ENCODE assay signal across 14 cellular contexts in genomic region chr1:9454494-9455066, GRCh38.
A peak's percentile ranks its signal among the peaks of the same experiment; 100 is the strongest.
DNase-seq lines count a peak whose midpoint lies in the region; ATAC-seq and TF ChIP-seq lines count a peak whose summit lies in the region.
"Had no signal": no experiment of that assay in that cellular context is flagged by ENCODE, and none has a peak within 500 bp of the region (broad histone marks: within the 10 kb centered on the region; RNA-seq: fewer than 3 reads in every experiment).

No MANE protein-coding gene starts in this region.

- H3K9me2 ChIP-seq in SK-N-SH: no peaks in the 10 kb centered on the region

- H2BK120ac ChIP-seq in IMR-90 (ENCODE audit: low read depth, low read length) (no peak overlapping the region), neuronal stem cell (ENCODE audit: low read depth, low read length) (no peak overlapping the region)

- H3K14ac ChIP-seq in IMR-90 (replicated peaks; ENCODE audit: low read depth, low read length): no peak overlapping the region
- no peak overlapping the region for H3K14ac ChIP-seq in neuronal stem cell (ENCODE audit: low read length)

- no peak for DNase-seq in IMR-90
- no peak for DNase-seq in neuronal stem cell (ENCODE audit: low spot score)
- DNase-seq in midbrain (lab: John Stamatoyannopoulos, UW): no peak
- no peak for DNase-seq in SK-N-SH
- DNase-seq in effector CD8-positive, alpha-beta T cell (lab: John Stamatoyannopoulos, UW): no peak
- DNase-seq: Calu3; CD4-positive, alpha-beta memory T cell; DMS53; NCI-H1092; NCI-H526 treated with DMSO at 0.1 percent for 48 hours; OCI-M1; SJCRH30 had no signal

- no TSS peak for BruUV-seq in IMR-90 (replicated peaks; lab: Mats Ljungman, UMichigan)

- H3K4ac ChIP-seq in IMR-90 (ENCODE audit: low read depth, low read length) (no peak overlapping the region), neuronal stem cell (ENCODE audit: low read length) (no peak overlapping the region)

- no peak overlapping the region for H3K4me3 ChIP-seq in IMR-90 (ENCODE audit: insufficient read depth, low read depth, low read length)
- H3K4me3 ChIP-seq in neuronal stem cell (ENCODE audit: low read length in 2 of 2): no peak overlapping the region
- H3K4me3 ChIP-seq in SK-N-SH (ENCODE audit: low read depth in 2 of 2, low read length in 1 of 2): no peak overlapping the region
- H3K4me3 ChIP-seq: SJCRH30 had no signal

- H2AFZ ChIP-seq in IMR-90 (replicated peaks; ENCODE audit: low read length, poor library complexity): no peak overlapping the region
- no peak overlapping the region for H2AFZ ChIP-seq in neuronal stem cell (ENCODE audit: low read length)
- no peak overlapping the region for H2AFZ ChIP-seq in SK-N-SH (ENCODE audit: low read depth)

- no peak overlapping the region for H3K56ac ChIP-seq in IMR-90 (ENCODE audit: extremely low read depth, insufficient read depth, low read length)

- H4K20me1 ChIP-seq in IMR-90 (ENCODE audit: insufficient read depth, low read length) (peaks cover 3% of the 10 kb centered on the region; the same call in 1 of the 2 replicates), SK-N-SH (ENCODE audit: insufficient read depth) (no peaks in the 10 kb centered on the region)

- H3K27me3 ChIP-seq in IMR-90 (ENCODE audit: control insufficient read depth, insufficient read depth, low read length) (peaks cover 2% of the 10 kb centered on the region; the same call in 1 of the 2 replicates), neuronal stem cell (ENCODE audit: control insufficient read depth in 3 of 3, insufficient read depth in 3 of 3, low read depth in 1 of 3, low read length in 3 of 3) (peaks cover 0 to 47% (median 0%) of the 10 kb centered on the region in 3 experiments), SK-N-SH (ENCODE audit: insufficient read depth) (no peaks in the 10 kb centered on the region)

- H2AK9ac ChIP-seq in IMR-90 (replicated peaks; ENCODE audit: low read depth, low read length, poor library complexity): no peak overlapping the region

- peaks cover 8% of the 10 kb centered on the region; the same call in 1 of the 2 replicates for H3K9me1 ChIP-seq in IMR-90 (ENCODE audit: insufficient read depth, low read length)

- no peaks in the 10 kb centered on the region for H3K79me2 ChIP-seq in SK-N-SH (ENCODE audit: insufficient read depth)

- dilution Hi-C loops in IMR-90 (cut with HindIII; ENCODE audit: low sequenced_read_pairs, unreplicated experiment): no loop called here

- no peaks in the 10 kb centered on the region for H3K9me3 ChIP-seq in IMR-90 (ENCODE audit: control insufficient read depth, insufficient read depth, low read length)
- peaks cover 0 to 4% of the 10 kb centered on the region in 2 donors for H3K9me3 ChIP-seq in neuronal stem cell (replicated peaks in 1 of 2; ENCODE audit: control insufficient read depth in 2 of 2, insufficient read depth in 1 of 2, low read depth in 1 of 2, low read length in 2 of 2)
- no peaks in the 10 kb centered on the region for H3K9me3 ChIP-seq in SK-N-SH
- H3K9me3 ChIP-seq: SJCRH30 had no signal

- no peak overlapping the region for H2BK12ac ChIP-seq in neuronal stem cell (ENCODE audit: low read length)

- H3K4me1 ChIP-seq in IMR-90 (ENCODE audit: control insufficient read depth, insufficient read depth, low read length) (peaks cover 2% of the 10 kb centered on the region), neuronal stem cell (ENCODE audit: control insufficient read depth in 2 of 2, insufficient read depth in 1 of 2, low read depth in 1 of 2, low read length in 2 of 2) (peaks cover 0 to 4% of the 10 kb centered on the region in 2 donors), SK-N-SH (ENCODE audit: control insufficient read depth in 1 of 2, insufficient read depth in 2 of 2, low read depth in 1 of 2, low read length in 1 of 2) (peaks cover 0 to 8% of the 10 kb centered on the region in 2 experiments; a peak in 1 of 4 replicates)
- H3K4me1 ChIP-seq: SJCRH30 had no signal

- ATAC-seq in IMR-90 (ENCODE audit: low read depth) (no peak), esophagus mucosa (peak; percentile 7), HG03378 (IDR thresholded peaks at IDR 0.05; ENCODE audit: unreplicated experiment) (no peak)

- H3K27ac ChIP-seq in IMR-90 (ENCODE audit: insufficient read depth, low read length) (no peak overlapping the region), neuronal stem cell (replicated peaks; ENCODE audit: low read length) (no peak overlapping the region), SK-N-SH (ENCODE audit: low read depth in 2 of 2, low read length in 1 of 2) (no peak overlapping the region)
- H3K27ac ChIP-seq: SJCRH30 had no signal

- H3K9ac ChIP-seq in IMR-90 (ENCODE audit: low read depth, low read length) (no peak overlapping the region), neuronal stem cell (ENCODE audit: low read depth, low read length, poor library complexity) (no peak overlapping the region), SK-N-SH (no peak overlapping the region)

- POLR2A ChIA-PET in IMR-90 (lab: Charles Lee; ENCODE audit: unreplicated experiment) (interaction anchor here (0.6 kb wide), 1 partner anchor 76 kb away, joined by 4 read pairs; no protein-coding TSS in a partner anchor), SK-N-SH (lab: Yijun Ruan, JAX) (no interaction called here)

- no peaks in the 10 kb centered on the region for H3K36me3 ChIP-seq in IMR-90 (ENCODE audit: control insufficient read depth, insufficient read depth, low read length)
- H3K36me3 ChIP-seq in neuronal stem cell (replicated peaks in 1 of 2; ENCODE audit: control insufficient read depth in 2 of 2, insufficient read depth in 2 of 2, low read length in 2 of 2): peaks cover 0 to 3% of the 10 kb centered on the region in 2 donors
- H3K36me3 ChIP-seq in SK-N-SH (replicated peaks in 1 of 2; ENCODE audit: control insufficient read depth in 1 of 2, insufficient read depth in 2 of 2, low read length in 1 of 2): no peaks in the 10 kb centered on the region
- H3K36me3 ChIP-seq: SJCRH30 had no signal

- no peak for TF ChIP-seq POLR2A in IMR-90 (IDR thresholded peaks at IDR 0.05; ENCODE audit: low read depth, low read length)

- 90% methylated on average over 5 of the region's 13 CpGs; no CpG with 5 or more reads in 1 of the 2 experiments for WGBS in IMR-90 (ENCODE audit: extremely low coverage in 2 of 2, insufficient read length in 1 of 2), 2 experiments
- WGBS in neuronal stem cell (ENCODE audit: extremely low coverage in 2 of 2, insufficient read length in 2 of 2, insufficient replicate concordance in 1 of 2), 2 donors: no CpG with 5 or more reads among the region's 13 CpGs
- 89% methylated on average over 12 of the region's 13 CpGs for WGBS in SK-N-SH (ENCODE audit: low lambda C conversion rate)

- in situ Hi-C loops in IMR-90 (cut with MboI; ENCODE audit: low sequenced_read_pairs): loop anchor here (10.0 kb wide), 1 partner anchor 170 kb away; no protein-coding TSS in a partner anchor

- H2AK5ac ChIP-seq in IMR-90 (ENCODE audit: low read depth, low read length) (0 out of 2 replicates have a peak overlapping the region, but pooled peaks have one; percentile 80), neuronal stem cell (ENCODE audit: low read depth, low read length) (no peak overlapping the region)

- CTCF ChIA-PET in IMR-90 (lab: Yijun Ruan, JAX): interaction anchor here (0.6 to 2.1 kb wide), 4 partner anchors 16 to 165 kb away, joined by 3 to 18 read pairs (median 3); no protein-coding TSS in a partner anchor
- CTCF ChIA-PET in SK-N-SH (lab: Yijun Ruan, JAX): interaction anchor here (0.8 to 8.5 kb wide), 14 partner anchors 16 to 343 kb away, joined by 3 to 66 read pairs (median 4); no protein-coding TSS in a partner anchor

- intact Hi-C loops in IMR-90 (cut with micrococcal nuclease): loop anchor here (1.0 kb wide), 2 partner anchors 165 to 187 kb away; no protein-coding TSS in a partner anchor

- H3K79me1 ChIP-seq in IMR-90 (ENCODE audit: low read depth in 1 of 2, low read length in 2 of 2) (no peaks in the 10 kb centered on the region), neuronal stem cell (ENCODE audit: low read depth, low read length) (peaks cover 4% of the 10 kb centered on the region)

- H2BK5ac ChIP-seq in IMR-90 (ENCODE audit: low read depth, low read length, poor library complexity, severe bottlenecking) (no peak overlapping the region), neuronal stem cell (ENCODE audit: low read length) (no peak overlapping the region)

- H3F3A ChIP-seq in SK-N-SH (replicated peaks; ENCODE audit: insufficient read depth): peaks cover 3% of the 10 kb centered on the region

- H2BK15ac ChIP-seq in IMR-90 (ENCODE audit: low read depth, low read length): no peak overlapping the region
- no peak overlapping the region for H2BK15ac ChIP-seq in neuronal stem cell (ENCODE audit: low read length)

- TF ChIP-seq CTCF in IMR-90 (conservative IDR thresholded peaks at IDR 0.05; ENCODE audit: low read depth, low read length) (no peak), SK-N-SH (IDR thresholded peaks at IDR 0.05) (no peak)

- TF ChIP-seq RAD21 in IMR-90 (IDR thresholded peaks at IDR 0.05; ENCODE audit: low read length) (no peak), SK-N-SH (IDR thresholded peaks at IDR 0.05; ENCODE audit: low read length) (no peak)

- H3K4me2 ChIP-seq in IMR-90 (ENCODE audit: low read depth, low read length): no peak overlapping the region
- no peak overlapping the region for H3K4me2 ChIP-seq in neuronal stem cell (ENCODE audit: insufficient read depth, low read length, poor library complexity, severe bottlenecking)
- no peak overlapping the region for H3K4me2 ChIP-seq in SK-N-SH

- H4K8ac ChIP-seq in IMR-90 (ENCODE audit: low read depth in 2 of 2, low read length in 2 of 2) (no peak overlapping the region), neuronal stem cell (ENCODE audit: low read depth, low read length) (no peak overlapping the region)

- H4K5ac ChIP-seq in IMR-90 (ENCODE audit: low read depth, low read length): no peak overlapping the region

- H4K91ac ChIP-seq in IMR-90 (ENCODE audit: insufficient read depth, low read depth, low read length): no peak overlapping the region
- H4K91ac ChIP-seq in neuronal stem cell (ENCODE audit: low read depth, low read length, poor library complexity): no peak overlapping the region

- H3K23ac ChIP-seq in IMR-90 (ENCODE audit: low read depth, low read length) (no peak overlapping the region), neuronal stem cell (ENCODE audit: low read depth, low read length, poor library complexity) (no peak overlapping the region)

- H3K18ac ChIP-seq in IMR-90 (ENCODE audit: low read depth, low read length) (no peak overlapping the region), neuronal stem cell (ENCODE audit: low read length) (peak overlapping the region; percentile 56)

- no peak for TF ChIP-seq EP300 in SK-N-SH (IDR thresholded peaks at IDR 0.05; ENCODE audit: borderline replicate concordance in 1 of 2, low read depth in 1 of 2, low read length in 1 of 2)

- H2BK20ac ChIP-seq in IMR-90 (ENCODE audit: low read depth, low read length): no peak overlapping the region

TF ChIP-seq in IMR-90, 13 proteins besides CTCF, POLR2A, EP300 and RAD21 (continues in another document):
- TF ChIP-seq MAFK (IDR thresholded peaks at IDR 0.05; ENCODE audit: low read depth, low read length) (no peak), MAZ (IDR thresholded peaks at IDR 0.05; ENCODE audit: borderline replicate concordance, low read depth, low read length) (no peak), FOS (IDR thresholded peaks at IDR 0.05; ENCODE audit: low read depth, low read length) (no peak)

TF ChIP-seq in SK-N-SH, 30 proteins besides CTCF, POLR2A, EP300 and RAD21 (continues in another document):
- TF ChIP-seq RXRA (IDR thresholded peaks at IDR 0.05; ENCODE audit: borderline replicate concordance, low read depth): no peak
- TF ChIP-seq MXI1 (IDR thresholded peaks at IDR 0.05; ENCODE audit: low read depth, low read length): no peak
